17 cellular contexts compared by ENCODE assay signal in the genomic region with DNA sequence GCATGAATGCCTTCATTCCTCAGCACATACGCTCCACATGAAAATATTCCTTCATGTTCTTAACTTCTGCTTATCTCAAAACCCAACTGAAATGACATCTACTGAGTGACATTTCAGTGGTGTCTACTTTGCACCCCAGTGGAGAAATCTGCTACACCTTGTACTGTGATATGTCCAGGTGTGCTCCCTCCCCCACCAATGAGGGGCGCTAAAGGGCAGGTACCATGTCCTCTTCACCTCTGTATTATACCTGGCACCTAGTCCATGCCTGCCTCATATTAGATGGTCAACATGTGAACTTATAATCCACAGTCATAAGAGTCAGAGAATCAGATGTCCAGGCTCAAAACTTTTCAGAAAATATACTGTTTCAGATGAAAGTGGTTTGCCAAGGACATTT. TPM values are rescaled to one million over a fixed set of nuclear protein-coding genes. Genes with fewer than 3 reads are reported as not detected.
DNase-seq lines count a peak whose midpoint lies in the region; ATAC-seq, FAIRE-seq and TF ChIP-seq lines count a peak whose summit lies in the region.
"Had no signal": no experiment of that assay in that cellular context is flagged by ENCODE, and none has a peak within 500 bp of the region (broad histone marks: within the 10 kb centered on the region; RNA-seq: fewer than 3 reads in every experiment).

No MANE protein-coding gene starts in this region.

- POLR2A ChIA-PET in HCT116 (lab: Charles Lee): no interaction called here

- TF ChIP-seq POLR2A in HCT116 (IDR thresholded peaks at IDR 0.05; ENCODE audit: borderline replicate concordance, extremely low read depth, insufficient read depth, insufficient read length): no peak

- no peak overlapping the region for H2AFZ ChIP-seq in HCT116 (ENCODE audit: low read depth, low read length, poor library complexity, severe bottlenecking)

- DNase-seq in activated naive CD8-positive, alpha-beta T cell treated with anti-CD3 and anti-CD28 coated beads, Interleukin-2, amount 50 U/mL, for 24 hours: peak; percentile 11
- no peak for DNase-seq in activated naive CD8-positive, alpha-beta T cell treated with anti-CD3 and anti-CD28 coated beads for 36 hours
- DNase-seq in HCT116 (ENCODE audit: low read depth, low spot score): no peak
- DNase-seq in WERI-Rb-1: peak; percentile 14
- peak; percentile 33 for DNase-seq in small intestine
- no peak for DNase-seq in NCI-H187 treated with DMSO at 0.1 percent for 48 hours (lab: John Stamatoyannopoulos, UW)
- DNase-seq: activated CD8-positive, alpha-beta memory T cell treated with anti-CD3 and anti-CD28 coated beads, Interleukin-2, amount 50 U/mL, for 48 hours; DMS79 treated with DMSO at 0.1 percent for 48 hours; esophagus squamous epithelium; naive B cell; NCI-H187; stimulated activated CD8-positive, alpha-beta memory T cell treated with anti-CD3 and anti-CD28 coated beads, Interleukin-4, amount 100 ng/mL, for 48 hours had no signal

- peaks cover 18% of the 10 kb centered on the region for H3K4me1 Mint-ChIP-seq in activated naive CD8-positive, alpha-beta T cell treated with anti-CD3 and anti-CD28 coated beads, Interleukin-2, amount 50 U/mL, for 24 hours
- peaks cover 12% of the 10 kb centered on the region for H3K4me1 Mint-ChIP-seq in activated naive CD8-positive, alpha-beta T cell treated with anti-CD3 and anti-CD28 coated beads for 36 hours

- H3K9me3 ChIP-seq in HCT116 (ENCODE audit: control insufficient read depth in 1 of 2, insufficient read depth in 1 of 2, low read depth in 1 of 2, low read length in 2 of 2) (no peaks in the 10 kb centered on the region), WERI-Rb-1 (ENCODE audit: severe bottlenecking) (no peaks in the 10 kb centered on the region), small intestine (ENCODE audit: control insufficient read depth, low read depth) (no peaks in the 10 kb centered on the region)
- H3K9me3 ChIP-seq: esophagus squamous epithelium, SJSA1 had no signal

- CTCF ChIA-PET in HCT116 (lab: Charles Lee): no interaction called here

- H3K36me3 Mint-ChIP-seq in activated naive CD8-positive, alpha-beta T cell treated with anti-CD3 and anti-CD28 coated beads, Interleukin-2, amount 50 U/mL, for 24 hours (ENCODE audit: low read depth): peaks cover 35% of the 10 kb centered on the region
- H3K36me3 Mint-ChIP-seq in activated naive CD8-positive, alpha-beta T cell treated with anti-CD3 and anti-CD28 coated beads for 36 hours: peaks cover 18% of the 10 kb centered on the region

- no peaks in the 10 kb centered on the region for H3K9me3 Mint-ChIP-seq in activated naive CD8-positive, alpha-beta T cell treated with anti-CD3 and anti-CD28 coated beads, Interleukin-2, amount 50 U/mL, for 24 hours
- no peaks in the 10 kb centered on the region for H3K9me3 Mint-ChIP-seq in activated naive CD8-positive, alpha-beta T cell treated with anti-CD3 and anti-CD28 coated beads for 36 hours
- H3K9me3 Mint-ChIP-seq: naive B cell had no signal

- TSS peak; percentile 50 for BruUV-seq in HCT116 (replicated peaks; lab: Mats Ljungman, UMichigan)

- WGBS in small intestine, 3 donors: 67 to 81% (median 69%) methylated on average over 2 of the region's 2 CpGs

- no peak for ATAC-seq in activated naive CD8-positive, alpha-beta T cell treated with anti-CD3 and anti-CD28 coated beads, Interleukin-2, amount 50 U/mL, for 24 hours
- ATAC-seq in HCT116: peak; percentile 20; the same call in 1 of the 2 replicates
- no peak for ATAC-seq in HG02678 (IDR thresholded peaks at IDR 0.05; ENCODE audit: unreplicated experiment)
- no peak for ATAC-seq in GM19328 (IDR thresholded peaks at IDR 0.05; ENCODE audit: unreplicated experiment)
- ATAC-seq: left lobe of liver had no signal

- H3K4me1 ChIP-seq in HCT116 (ENCODE audit: control insufficient read depth in 1 of 2, insufficient read depth in 2 of 2, low read length in 2 of 2) (peaks cover 5 to 19% of the 10 kb centered on the region in 2 experiments; a peak in 3 of 4 replicates), small intestine (ENCODE audit: control insufficient read depth in 2 of 2, insufficient read depth in 1 of 2, low read depth in 1 of 2, low read length in 1 of 2) (no peaks in the 10 kb centered on the region)

- TF ChIP-seq CTCF in HCT116 (IDR thresholded peaks at IDR 0.05 in 2 of 3, conservative IDR thresholded peaks at IDR 0.05 in 1 of 3; ENCODE audit: borderline replicate concordance in 1 of 3, insufficient read depth in 1 of 3, low read depth in 2 of 3, low read length in 2 of 3) (peak; percentile 23 to 63 (median 57); a peak in 5 of 6 replicates), WERI-Rb-1 (IDR thresholded peaks at IDR 0.05; ENCODE audit: low read depth, low read length) (peak; percentile 19; the same call in 1 of the 2 replicates)

- no peak for FAIRE-seq in small intestine (lab: Jason Lieb, UNC)
- FAIRE-seq: colon had no signal

- no peaks in the 10 kb centered on the region for H3K27me3 Mint-ChIP-seq in activated naive CD8-positive, alpha-beta T cell treated with anti-CD3 and anti-CD28 coated beads, Interleukin-2, amount 50 U/mL, for 24 hours
- H3K27me3 Mint-ChIP-seq in activated naive CD8-positive, alpha-beta T cell treated with anti-CD3 and anti-CD28 coated beads for 36 hours: no peaks in the 10 kb centered on the region
- H3K27me3 Mint-ChIP-seq: naive B cell had no signal

- H3K27ac ChIP-seq in HCT116 (ENCODE audit: low read depth, low read length): no peak overlapping the region
- no peak overlapping the region for H3K27ac ChIP-seq in WERI-Rb-1
- H3K27ac ChIP-seq in small intestine (ENCODE audit: low read depth in 1 of 2, low read length in 1 of 2): no peak overlapping the region
- H3K27ac ChIP-seq: esophagus squamous epithelium, SJSA1 had no signal

- H3K27me3 ChIP-seq in HCT116 (ENCODE audit: insufficient read depth, low read length): no peaks in the 10 kb centered on the region
- no peaks in the 10 kb centered on the region for H3K27me3 ChIP-seq in WERI-Rb-1 (ENCODE audit: insufficient read depth, low read depth, severe bottlenecking)
- no peaks in the 10 kb centered on the region for H3K27me3 ChIP-seq in small intestine (ENCODE audit: control insufficient read depth in 2 of 2, insufficient read depth in 2 of 2, low read length in 2 of 2)
- H3K27me3 ChIP-seq: esophagus squamous epithelium, SJSA1 had no signal

- no peak overlapping the region for H3K27ac Mint-ChIP-seq in activated naive CD8-positive, alpha-beta T cell treated with anti-CD3 and anti-CD28 coated beads, Interleukin-2, amount 50 U/mL, for 24 hours
- no peak overlapping the region for H3K27ac Mint-ChIP-seq in activated naive CD8-positive, alpha-beta T cell treated with anti-CD3 and anti-CD28 coated beads for 36 hours

- H3K4me3 Mint-ChIP-seq in activated naive CD8-positive, alpha-beta T cell treated with anti-CD3 and anti-CD28 coated beads, Interleukin-2, amount 50 U/mL, for 24 hours: no peak overlapping the region
- no peak overlapping the region for H3K4me3 Mint-ChIP-seq in activated naive CD8-positive, alpha-beta T cell treated with anti-CD3 and anti-CD28 coated beads for 36 hours

- no peak overlapping the region for H3K9ac ChIP-seq in HCT116 (ENCODE audit: low read length)

- no peaks in the 10 kb centered on the region for H3K9me2 ChIP-seq in HCT116 (ENCODE audit: insufficient read depth)

- intact Hi-C loops in HCT116 (cut with micrococcal nuclease): loop anchor here (5.0 to 10.0 kb wide), 2 partner anchors 207 to 344 kb away; no protein-coding TSS in a partner anchor

- H3K4me3 ChIP-seq in HCT116 (replicated peaks in 1 of 2; ENCODE audit: low read depth in 1 of 2, low read length in 2 of 2) (no peak overlapping the region), WERI-Rb-1 (ENCODE audit: low read depth, low read length) (no peak overlapping the region), small intestine (ENCODE audit: low read depth in 1 of 2, low read length in 2 of 2) (no peak overlapping the region)
- H3K4me3 ChIP-seq: SJSA1 had no signal

- peak overlapping the region; percentile 89 for H3K4me2 ChIP-seq in HCT116 (ENCODE audit: low read length)

- H3K79me2 ChIP-seq in HCT116 (ENCODE audit: insufficient read depth, low read length): peaks cover 77% of the 10 kb centered on the region

- H3K36me3 ChIP-seq in HCT116 (ENCODE audit: control insufficient read depth in 1 of 2, insufficient read depth in 2 of 2, low read length in 2 of 2): peaks cover 15 to 18% of the 10 kb centered on the region in 2 experiments; a peak in 3 of 4 replicates
- peaks cover 48% of the 10 kb centered on the region for H3K36me3 ChIP-seq in WERI-Rb-1
- H3K36me3 ChIP-seq in small intestine (ENCODE audit: control insufficient read depth in 2 of 2, insufficient read depth in 2 of 2, low read length in 2 of 2): peaks cover 0 to 5% of the 10 kb centered on the region in 2 donors

- RAD21 ChIA-PET in HCT116 (lab: Charles Lee; ENCODE audit: low non-redundant PET in 1 of 2, low total read pairs in 2 of 2, uncharacterized antibody in 2 of 2, unreplicated experiment in 2 of 2): no interaction called here

- TF ChIP-seq RAD21 in HCT116 (IDR thresholded peaks at IDR 0.05; ENCODE audit: low read depth): peak; percentile 39

- H4K20me1 ChIP-seq in HCT116 (ENCODE audit: insufficient read depth): no peaks in the 10 kb centered on the region

TF ChIP-seq in HCT116, 20 proteins besides CTCF, POLR2A, EP300 and RAD21:
- TF ChIP-seq JUND (IDR thresholded peaks at IDR 0.05) (no peak), EZH2phosphoT487 (IDR thresholded peaks at IDR 0.05; ENCODE audit: borderline replicate concordance) (no peak)
- TF ChIP-seq, protein P1, sequence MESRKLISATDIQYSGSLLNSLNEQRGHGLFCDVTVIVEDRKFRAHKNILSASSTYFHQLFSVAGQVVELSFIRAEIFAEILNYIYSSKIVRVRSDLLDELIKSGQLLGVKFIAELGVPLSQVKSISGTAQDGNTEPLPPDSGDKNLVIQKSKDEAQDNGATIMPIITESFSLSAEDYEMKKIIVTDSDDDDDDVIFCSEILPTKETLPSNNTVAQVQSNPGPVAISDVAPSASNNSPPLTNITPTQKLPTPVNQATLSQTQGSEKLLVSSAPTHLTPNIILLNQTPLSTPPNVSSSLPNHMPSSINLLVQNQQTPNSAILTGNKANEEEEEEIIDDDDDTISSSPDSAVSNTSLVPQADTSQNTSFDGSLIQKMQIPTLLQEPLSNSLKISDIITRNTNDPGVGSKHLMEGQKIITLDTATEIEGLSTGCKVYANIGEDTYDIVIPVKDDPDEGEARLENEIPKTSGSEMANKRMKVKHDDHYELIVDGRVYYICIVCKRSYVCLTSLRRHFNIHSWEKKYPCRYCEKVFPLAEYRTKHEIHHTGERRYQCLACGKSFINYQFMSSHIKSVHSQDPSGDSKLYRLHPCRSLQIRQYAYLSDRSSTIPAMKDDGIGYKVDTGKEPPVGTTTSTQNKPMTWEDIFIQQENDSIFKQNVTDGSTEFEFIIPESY (IDR thresholded peaks at IDR 0.05; ENCODE audit: extremely low read depth, insufficient replicate concordance, low read length): no peak

RNA-seq across cellular contexts. Expression of gene PAXIP1, which starts 2.1 kb away (rescaled TPM):
- total RNA-seq in activated naive CD8-positive, alpha-beta T cell treated with anti-CD3 and anti-CD28 coated beads for 36 hours: 10 to 100 TPM; 28.1 to 30.0 TPM
- 20.4 TPM for total RNA-seq in HCT116 (2021; ENCODE audit: unreplicated experiment)
- 10.4 and 11.7 TPM in 2 replicates for polyA plus RNA-seq in HCT116 (2012)
- 1 to 10 TPM; 3.8 to 7.8 (median 4.6) TPM for polyA plus RNA-seq in small intestine

Comparison
In these comparisons a context has a peak if more than half of its experiments do, and no peak if none do; other contexts are left out.
1. DNase-seq: peak in activated naive CD8-positive, alpha-beta T cell treated with anti-CD3 and anti-CD28 coated beads, Interleukin-2, amount 50 U/mL, for 24 hours (single experiment), WERI-Rb-1 (single experiment) and small intestine (single experiment); none in activated naive CD8-positive, alpha-beta T cell treated with anti-CD3 and anti-CD28 coated beads for 36 hours (single experiment), HCT116 (single experiment) and NCI-H187 treated with DMSO at 0.1 percent for 48 hours (single experiment).